ENCODE assay signal across 8 cellular contexts in the genomic region with DNA sequence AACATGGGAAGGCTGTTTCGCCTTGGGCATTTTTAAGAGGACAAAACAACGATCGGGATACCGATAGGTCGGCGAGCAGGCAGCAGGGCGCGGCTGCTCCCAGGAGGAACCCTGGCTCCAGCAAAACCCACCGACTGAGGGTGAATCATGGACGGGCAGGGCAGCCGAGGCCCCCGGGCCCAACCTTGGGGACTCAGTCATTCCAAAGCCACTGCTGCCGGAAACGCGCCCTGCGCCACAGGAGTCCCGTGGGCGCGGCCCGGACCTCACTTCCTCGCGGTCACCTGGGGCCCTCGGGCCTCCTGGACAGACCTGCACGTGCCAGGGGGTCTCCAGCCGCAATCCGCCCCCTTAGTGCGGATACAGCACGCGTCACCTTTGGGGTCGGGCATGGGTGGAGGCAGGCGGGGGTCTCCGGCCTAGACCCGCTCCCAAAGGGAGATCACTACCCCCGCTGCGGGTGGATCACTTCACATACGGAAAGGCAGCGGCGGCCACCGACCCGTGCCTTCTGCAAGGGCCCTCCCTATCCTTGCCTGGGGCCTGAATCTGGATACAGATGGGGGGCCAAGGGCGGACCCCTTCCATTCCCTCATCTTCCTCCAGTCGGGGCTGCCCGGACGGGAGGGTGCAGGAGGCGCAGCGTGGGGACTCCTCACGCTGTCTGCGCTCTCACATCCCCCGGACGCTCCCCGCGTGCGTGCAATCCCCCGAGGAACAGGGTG. TPM values are rescaled to one million over a fixed set of nuclear protein-coding genes. Genes with fewer than 3 reads are reported as not detected.
DNase-seq lines count a peak whose midpoint lies in the region; ATAC-seq and TF ChIP-seq lines count a peak whose summit lies in the region.

No MANE protein-coding gene starts in this region.

- peak overlapping the region; percentile 72 for H3K4me2 ChIP-seq in parathyroid adenoma (ENCODE audit: low read length)

- H3K36me3 ChIP-seq in parathyroid adenoma (ENCODE audit: control insufficient read depth, insufficient read depth, low read length) (no peaks in the 10 kb centered on the region), vagina (peaks cover 0 to 2% of the 10 kb centered on the region in 2 donors)

- ATAC-seq in GM19035 (IDR thresholded peaks at IDR 0.05; ENCODE audit: unreplicated experiment) (peak; percentile 25), HG03354 (IDR thresholded peaks at IDR 0.05; ENCODE audit: poor library complexity, severe bottlenecking, unreplicated experiment) (peak; percentile 35), Right ventricle myocardium superior (ENCODE audit: poor library complexity) (peak; percentile 50)

- H3K27ac ChIP-seq in parathyroid adenoma (peak overlapping the region; percentile 52), vagina (peak overlapping the region; percentile 95)

- H3K27me3 Mint-ChIP-seq in activated naive CD8-positive, alpha-beta T cell treated with anti-CD3 and anti-CD28 coated beads for 36 hours = no peaks in the 10 kb centered on the region

- H3K79me2 ChIP-seq in parathyroid adenoma = no peaks in the 10 kb centered on the region

- intact Hi-C loops in Right ventricle myocardium superior (cut with DNase I) (no loop called here), vagina (cut with DNase I) (no loop called here)

- no peaks in the 10 kb centered on the region for H3K9me3 Mint-ChIP-seq in activated naive CD8-positive, alpha-beta T cell treated with anti-CD3 and anti-CD28 coated beads for 36 hours

- H2AFZ ChIP-seq in parathyroid adenoma = peak overlapping the region; percentile 86

- H3K27me3 ChIP-seq in parathyroid adenoma (ENCODE audit: control insufficient read depth, insufficient read depth, low read length) = no peaks in the 10 kb centered on the region
- H3K27me3 ChIP-seq in vagina = no peaks in the 10 kb centered on the region

- peaks cover 38% of the 10 kb centered on the region for H3K36me3 Mint-ChIP-seq in activated naive CD8-positive, alpha-beta T cell treated with anti-CD3 and anti-CD28 coated beads for 36 hours

- H3K4me3 Mint-ChIP-seq in activated naive CD8-positive, alpha-beta T cell treated with anti-CD3 and anti-CD28 coated beads for 36 hours = peak overlapping the region; percentile 90

- TF ChIP-seq CTCF in parathyroid adenoma (IDR thresholded peaks at IDR 0.05) (no peak), vagina (IDR thresholded peaks at IDR 0.05) (no peak)

- H3K9me3 ChIP-seq in parathyroid adenoma (ENCODE audit: control insufficient read depth, low read length) = no peaks in the 10 kb centered on the region
- no peaks in the 10 kb centered on the region for H3K9me3 ChIP-seq in vagina

- TF ChIP-seq POLR2A in Raji (IDR thresholded peaks at IDR 0.05; ENCODE audit: insufficient read depth, low read depth, low read length) (peak; percentile 24; the same call in 1 of the 2 replicates), vagina (IDR thresholded peaks at IDR 0.05) (peak in 1 of 2 donors; percentile 33)

- H3K4me1 ChIP-seq in parathyroid adenoma = peaks cover 3% of the 10 kb centered on the region
- peaks cover 45% of the 10 kb centered on the region for H3K4me1 ChIP-seq in vagina

- peaks cover 39% of the 10 kb centered on the region for H3K4me1 Mint-ChIP-seq in activated naive CD8-positive, alpha-beta T cell treated with anti-CD3 and anti-CD28 coated beads for 36 hours

- H3K4me3 ChIP-seq in parathyroid adenoma (ENCODE audit: low read depth, low read length) (peak overlapping the region; percentile 79), vagina (peak overlapping the region; percentile 69 to 96)

- peak overlapping the region; percentile 35 for H3K9ac ChIP-seq in parathyroid adenoma

- peak overlapping the region; percentile 96 for H3K27ac Mint-ChIP-seq in activated naive CD8-positive, alpha-beta T cell treated with anti-CD3 and anti-CD28 coated beads for 36 hours

- peak; percentile 39 for DNase-seq in Ammon's horn (ENCODE audit: low spot score)
- peak; percentile 68 for DNase-seq in activated naive CD8-positive, alpha-beta T cell treated with anti-CD3 and anti-CD28 coated beads for 36 hours
- peak; percentile 78 for DNase-seq in Right ventricle myocardium superior
- peak in 1 of 2 donors; percentile 90 for DNase-seq in vagina (ENCODE audit: extremely low spot score in 2 of 2)

RNA-seq across cellular contexts. Expression of gene TXN, which starts 0.7 kb away (rescaled TPM):
- 100 to 1,000 TPM; 321 to 327 TPM for total RNA-seq in activated naive CD8-positive, alpha-beta T cell treated with anti-CD3 and anti-CD28 coated beads for 36 hours
- total RNA-seq in Right ventricle myocardium superior (58.7 TPM), vagina (162 TPM)

RNA-seq across cellular contexts. Expression of gene C9orf152, which starts 47.6 kb away (rescaled TPM):
- not detected for total RNA-seq in activated naive CD8-positive, alpha-beta T cell treated with anti-CD3 and anti-CD28 coated beads for 36 hours
- not detected for total RNA-seq in Right ventricle myocardium superior
- 0.49 TPM for total RNA-seq in vagina
